8 cellular contexts compared by ENCODE assay signal in the genomic region with DNA sequence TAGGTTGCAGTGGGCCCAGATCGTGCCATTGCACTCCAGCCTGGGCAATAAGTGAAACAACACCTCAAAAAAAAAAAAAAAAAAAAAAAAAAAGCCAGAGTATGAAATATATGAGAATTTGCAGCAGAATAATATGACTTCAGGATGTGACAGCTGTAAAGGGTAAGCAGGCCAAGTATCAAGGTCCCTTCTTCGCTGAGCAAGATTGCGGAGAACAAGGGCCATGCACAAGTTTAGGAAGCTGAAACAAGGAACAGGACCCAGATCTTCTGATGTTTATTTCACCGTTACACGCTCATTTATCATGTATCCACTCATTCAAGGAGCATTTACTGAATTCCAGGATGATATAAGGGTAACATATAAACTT. TPM values are rescaled to one million over a fixed set of nuclear protein-coding genes. Genes with fewer than 3 reads are reported as not detected.
DNase-seq lines count a peak whose midpoint lies in the region; ATAC-seq, FAIRE-seq and TF ChIP-seq lines count a peak whose summit lies in the region.

No MANE protein-coding gene starts in this region.

- ATAC-seq in pancreas (no peak), HG03354 (IDR thresholded peaks at IDR 0.05; ENCODE audit: poor library complexity, severe bottlenecking, unreplicated experiment) (no peak), HG03432 (IDR thresholded peaks at IDR 0.05; ENCODE audit: unreplicated experiment) (no peak)

- H3K4me1 Mint-ChIP-seq in endodermal cell = peaks cover 41% of the 10 kb centered on the region

- FAIRE-seq in pancreas (lab: Jason Lieb, UNC) = no peak

- H4K20me1 ChIP-seq in DOHH2 (ENCODE audit: control insufficient read depth, insufficient read depth, low read depth, low read length) = no peaks in the 10 kb centered on the region

- peaks cover 5% of the 10 kb centered on the region for H3K27me3 Mint-ChIP-seq in endodermal cell (ENCODE audit: insufficient read depth)

- H3K27me3 ChIP-seq in DOHH2 (ENCODE audit: control insufficient read depth, low read length) (no peaks in the 10 kb centered on the region), endodermal cell (ENCODE audit: control insufficient read depth, insufficient read depth, low read length, poor library complexity, severe bottlenecking) (no peaks in the 10 kb centered on the region), pancreas (no peaks in the 10 kb centered on the region)

- peaks cover 32% of the 10 kb centered on the region for H3F3A ChIP-seq in DOHH2 (ENCODE audit: control insufficient read depth, insufficient read depth)

- 75 to 95% methylated on average over 2 to 5 of the region's 5 CpGs for WGBS in endodermal cell (ENCODE audit: insufficient coverage in 1 of 2, insufficient read length in 1 of 2), 2 experiments
- 29 to 35% methylated on average over 5 of the region's 5 CpGs for WGBS in pancreas, 2 donors

- H3K9me3 ChIP-seq in DOHH2 (ENCODE audit: control insufficient read depth, insufficient read depth, low read length) (no peaks in the 10 kb centered on the region), endodermal cell (ENCODE audit: control insufficient read depth, low read length) (no peaks in the 10 kb centered on the region), pancreas (no peaks in the 10 kb centered on the region)

- peak overlapping the region; percentile 83 for H3K4me3 ChIP-seq in DOHH2 (ENCODE audit: low read length)
- H3K4me3 ChIP-seq in endodermal cell (ENCODE audit: low read length) = peak overlapping the region; percentile 91
- peak overlapping the region; percentile 88 to 97 (median 94) for H3K4me3 ChIP-seq in pancreas

- peak overlapping the region; percentile 79 for H3K4me2 ChIP-seq in DOHH2 (ENCODE audit: low read length)

- peaks cover 58% of the 10 kb centered on the region for H3K4me1 ChIP-seq in DOHH2 (ENCODE audit: control insufficient read depth, low read length)
- no peaks in the 10 kb centered on the region for H3K4me1 ChIP-seq in endodermal cell (ENCODE audit: control insufficient read depth, insufficient read depth, low read length)
- peaks cover 10 to 40% (median 28%) of the 10 kb centered on the region in 3 donors for H3K4me1 ChIP-seq in pancreas

- no peaks in the 10 kb centered on the region for H3K9me3 Mint-ChIP-seq in endodermal cell

- H3K27ac ChIP-seq in DOHH2 (ENCODE audit: low read depth, low read length) (no peak overlapping the region), endodermal cell (ENCODE audit: low read depth, low read length) (no peak overlapping the region), pancreas (peak overlapping the region; percentile 73 to 95 (median 90))

- H3K79me2 ChIP-seq in DOHH2 (ENCODE audit: control insufficient read depth, low read length) = peaks cover 8% of the 10 kb centered on the region; the same call in 1 of the 2 replicates

- peak overlapping the region; percentile 67 for H3K27ac Mint-ChIP-seq in endodermal cell

- no peaks in the 10 kb centered on the region for H3K36me3 Mint-ChIP-seq in endodermal cell (ENCODE audit: low read depth)

- peak overlapping the region; percentile 74 for H3K4me3 Mint-ChIP-seq in endodermal cell

- peak overlapping the region; percentile 73 for H3K9ac ChIP-seq in endodermal cell (ENCODE audit: extremely low read depth, low read length, poor library complexity, severe bottlenecking)

- no peaks in the 10 kb centered on the region for H3K9me2 ChIP-seq in DOHH2 (replicated peaks; ENCODE audit: control insufficient read depth, low read length)

- DNase-seq in OCI-M1 (lab: John Stamatoyannopoulos, UW) (peak; percentile 53), endodermal cell (no peak), pancreas (no peak), nucleus accumbens (lab: John Stamatoyannopoulos, UW) (no peak), T1000 (lab: John Stamatoyannopoulos, UW) (no peak)

- TF ChIP-seq CTCF in DOHH2 (IDR thresholded peaks at IDR 0.05; ENCODE audit: low read depth, low read length, poor library complexity, severe bottlenecking) (no peak), endodermal cell (conservative IDR thresholded peaks at IDR 0.05) (no peak), pancreas (IDR thresholded peaks at IDR 0.05) (no peak)

- intact Hi-C loops in pancreas (cut with DNase I) = no loop called here

- H3K36me3 ChIP-seq in DOHH2 (ENCODE audit: control insufficient read depth, low read length) (no peaks in the 10 kb centered on the region), endodermal cell (ENCODE audit: control insufficient read depth, insufficient read depth, low read length) (peaks cover 6% of the 10 kb centered on the region), pancreas (no peaks in the 10 kb centered on the region)

RNA-seq across cellular contexts. Expression of a gene that starts 0.7 kb away (rescaled TPM):
- total RNA-seq in endodermal cell = 10 to 100 TPM; 10.8 to 21.2 TPM
- polyA plus RNA-seq in endodermal cell (2013, experiment 1 of 2) = 13.5 TPM
- 13.4 TPM for polyA plus RNA-seq in endodermal cell (2013, experiment 2 of 2)
- total RNA-seq in pancreas = 10 to 100 TPM in 1 of 6 donors, 1 to 10 TPM in 5; 5.3 to 10.4 (median 6.9) TPM
- polyA plus RNA-seq in pancreas = 1 to 10 TPM; 5.3 to 7.4 TPM

RNA-seq across cellular contexts. Expression of a gene that starts 34.3 kb away (rescaled TPM):
- not detected for total RNA-seq in endodermal cell
- not detected for polyA plus RNA-seq in endodermal cell (2013, experiment 1 of 2)
- not detected for polyA plus RNA-seq in endodermal cell (2013, experiment 2 of 2)
- 10 to 100 TPM in 1 of 6 donors, 1 to 10 TPM in 4, under 1 TPM in 1; 0.93 to 19.0 (median 3.1) TPM for total RNA-seq in pancreas
- polyA plus RNA-seq in pancreas = 1 to 10 TPM; 1.1 to 1.4 TPM

RNA-seq across cellular contexts. Expression of a gene that starts 50.2 kb away (rescaled TPM):
- 10 to 100 TPM; 19.9 to 33.9 TPM for total RNA-seq in endodermal cell
- 20.3 TPM for polyA plus RNA-seq in endodermal cell (2013, experiment 1 of 2)
- polyA plus RNA-seq in endodermal cell (2013, experiment 2 of 2) = 20.1 TPM
- 10 to 100 TPM; 18.6 to 30.9 (median 22.6) TPM for total RNA-seq in pancreas
- polyA plus RNA-seq in pancreas = 10 to 100 TPM; 14.8 to 30.7 TPM

Comparison
In these comparisons a context has a peak if more than half of its experiments do, and no peak if none do; other contexts are left out.
1. H3K27ac ChIP-seq: peak in pancreas (4 of 4); none in DOHH2 (single experiment) and endodermal cell (single experiment).
2. Peak in every context shown above with its lines, with median percentiles within 50 percentile points of each other: H3K4me3 ChIP-seq.